ENCODE assay signal across 1 cellular context in genomic region chr4:55358668-55359067, GRCh38.
TF ChIP-seq lines count a peak whose summit lies in the region.

No MANE protein-coding gene starts in this region.

TF ChIP-seq in IMR-90, 13 proteins besides CTCF, POLR2A, EP300 and RAD21 (continued from another document):
- TF ChIP-seq USF2 (IDR thresholded peaks at IDR 0.05; ENCODE audit: low read depth, low read length) (no peak), NFE2L2 (IDR thresholded peaks at IDR 0.05; ENCODE audit: low read depth, low read length) (peak; percentile 89), CHD1 (IDR thresholded peaks at IDR 0.05; ENCODE audit: low read depth, low read length) (no peak), MXI1 (IDR thresholded peaks at IDR 0.05; ENCODE audit: borderline replicate concordance, low read depth, low read length) (no peak), FOS (IDR thresholded peaks at IDR 0.05; ENCODE audit: low read depth, low read length) (peak; percentile 72), ELK1 (IDR thresholded peaks at IDR 0.05; ENCODE audit: borderline replicate concordance, low read depth, low read length) (no peak), BHLHE40 (IDR thresholded peaks at IDR 0.05; ENCODE audit: low read depth, low read length) (no peak; the same call in 1 of the 2 replicates), RCOR1 (IDR thresholded peaks at IDR 0.05; ENCODE audit: insufficient replicate concordance, low read length) (no peak), SMC3 (IDR thresholded peaks at IDR 0.05; ENCODE audit: low read depth, low read length) (no peak)
TF ChIP-seq in IMR-90: peak in this region for 4.
